13 cellular contexts compared by ENCODE assay signal in genomic region chr14:93940437-93940836, GRCh38. TPM values are rescaled to one million over a fixed set of nuclear protein-coding genes. Genes with fewer than 3 reads are reported as not detected.
DNase-seq lines count a peak whose midpoint lies in the region; ATAC-seq, FAIRE-seq and TF ChIP-seq lines count a peak whose summit lies in the region.
"Had no signal": no experiment of that assay in that cellular context is flagged by ENCODE, and none has a peak within 500 bp of the region (broad histone marks: within the 10 kb centered on the region; RNA-seq: fewer than 3 reads in every experiment).

No MANE protein-coding gene starts in this region.

- intact Hi-C loops in ascending aorta (cut with DNase I) (loop anchor here (2.0 to 5.0 kb wide), 4 partner anchors 18 to 232 kb away; partner anchors contain the start of gene PPP4R4), pancreas (cut with DNase I) (no loop called here)

- 89 to 93% methylated on average over 6 of the region's 6 CpGs for WGBS in pancreas, 2 donors

- H3K27me3 Mint-ChIP-seq in IgD-negative memory B cell (no peaks in the 10 kb centered on the region), mesothelial cell of epicardium (ENCODE audit: low read depth) (peaks cover 47% of the 10 kb centered on the region)

- no peak for ATAC-seq in pancreas

- peak overlapping the region; percentile 14 to 79 (median 15) for H3K27ac Mint-ChIP-seq in IgD-negative memory B cell
- no peak overlapping the region for H3K27ac Mint-ChIP-seq in mesothelial cell of epicardium

- H3K9me3 Mint-ChIP-seq in IgD-negative memory B cell (no peaks in the 10 kb centered on the region), mesothelial cell of epicardium (no peaks in the 10 kb centered on the region)
- H3K9me3 Mint-ChIP-seq: naive B cell had no signal

- H3K9me3 ChIP-seq in ascending aorta, result no peaks in the 10 kb centered on the region
- no peaks in the 10 kb centered on the region for H3K9me3 ChIP-seq in pancreas
- H3K9me3 ChIP-seq in effector memory CD4-positive, alpha-beta T cell (ENCODE audit: control insufficient read depth, low read length), result no peaks in the 10 kb centered on the region
- H3K9me3 ChIP-seq: right atrium auricular region had no signal

- peak overlapping the region; percentile 78 to 82 for H3K27ac ChIP-seq in ascending aorta
- H3K27ac ChIP-seq in pancreas, result peak overlapping the region; percentile 87 to 97 (median 97)
- H3K27ac ChIP-seq in effector memory CD4-positive, alpha-beta T cell (ENCODE audit: insufficient read depth, low read length, poor library complexity, severe bottlenecking), result no peak overlapping the region

- no peaks in the 10 kb centered on the region for H3K27me3 ChIP-seq in ascending aorta
- H3K27me3 ChIP-seq in pancreas, result no peaks in the 10 kb centered on the region
- H3K27me3 ChIP-seq in effector memory CD4-positive, alpha-beta T cell (replicated peaks; ENCODE audit: control insufficient read depth, insufficient read depth, low read length, poor library complexity, severe bottlenecking), result no peaks in the 10 kb centered on the region
- H3K27me3 ChIP-seq: right atrium auricular region had no signal

- no peak for FAIRE-seq in pancreas (lab: Jason Lieb, UNC)

- H3K4me3 Mint-ChIP-seq in IgD-negative memory B cell (peak overlapping the region in 1 of 4 donors; percentile 25), mesothelial cell of epicardium (no peak overlapping the region)

- DNase-seq in NCI-H82 (lab: John Stamatoyannopoulos, UW), result peak; percentile 2
- no peak for DNase-seq in NCI-H82 treated with DMSO at 0.1 percent for 48 hours (lab: John Stamatoyannopoulos, UW; ENCODE audit: unreplicated experiment)
- DNase-seq in ascending aorta (ENCODE audit: low spot score in 2 of 2), result no peak
- no peak for DNase-seq in pancreas
- no peak for DNase-seq in effector memory CD4-positive, alpha-beta T cell
- no peak for DNase-seq in mesothelial cell of epicardium (ENCODE audit: low spot score in 2 of 2, unreplicated experiment in 2 of 2)
- DNase-seq in GM19240 (ENCODE audit: insufficient read length, low spot score), result no peak
- DNase-seq: 8988T; naive B cell; stimulated activated CD4-positive, alpha-beta T cell treated with anti-CD3 and anti-CD28 coated beads, Interleukin-4, amount 100 ng/mL, for 1 hour had no signal

- TF ChIP-seq CTCF in ascending aorta (IDR thresholded peaks at IDR 0.05) (no peak), pancreas (IDR thresholded peaks at IDR 0.05) (no peak), mesothelial cell of epicardium (IDR thresholded peaks at IDR 0.05; ENCODE audit: unreplicated experiment) (no peak)

- H3K36me3 ChIP-seq in ascending aorta (peaks cover 44 to 70% of the 10 kb centered on the region in 2 donors), pancreas (no peaks in the 10 kb centered on the region)
- no peaks in the 10 kb centered on the region for H3K36me3 ChIP-seq in effector memory CD4-positive, alpha-beta T cell (ENCODE audit: control insufficient read depth, insufficient read depth, low read length)

- H3K4me1 Mint-ChIP-seq in IgD-negative memory B cell (peaks cover 6 to 9% (median 9%) of the 10 kb centered on the region in 3 donors), mesothelial cell of epicardium (no peaks in the 10 kb centered on the region)

- H3K4me3 ChIP-seq in ascending aorta (no peak overlapping the region), pancreas (no peak overlapping the region)
- no peak overlapping the region for H3K4me3 ChIP-seq in effector memory CD4-positive, alpha-beta T cell (ENCODE audit: insufficient read depth, low read depth, low read length, poor library complexity, severe bottlenecking)
- H3K4me3 ChIP-seq: right atrium auricular region had no signal

- no peaks in the 10 kb centered on the region for H3K36me3 Mint-ChIP-seq in IgD-negative memory B cell
- no peaks in the 10 kb centered on the region for H3K36me3 Mint-ChIP-seq in mesothelial cell of epicardium

- H3K4me1 ChIP-seq in ascending aorta, result peaks cover 0 to 19% of the 10 kb centered on the region in 2 donors
- H3K4me1 ChIP-seq in pancreas, result peaks cover 21 to 28% (median 23%) of the 10 kb centered on the region in 3 donors
- H3K4me1 ChIP-seq in effector memory CD4-positive, alpha-beta T cell (ENCODE audit: control insufficient read depth, insufficient read depth, low read length, poor library complexity, severe bottlenecking), result peaks cover 11% of the 10 kb centered on the region

RNA-seq across cellular contexts. Expression of gene FAM181A, which starts 13.3 kb away (rescaled TPM):
- polyA plus RNA-seq in IgD-negative memory B cell (not detected), pancreas (not detected)
- total RNA-seq in ascending aorta (not detected), pancreas (not detected), mesothelial cell of epicardium (not detected in 3 replicates)
- total RNA-seq: G401, right atrium auricular region had no signal

RNA-seq across cellular contexts. Expression of gene ASB2, which starts 35.9 kb away (rescaled TPM):
- polyA plus RNA-seq in IgD-negative memory B cell (3.8 TPM), pancreas (1 to 10 TPM; 1.3 to 1.4 TPM)
- total RNA-seq in ascending aorta (58.6 TPM), pancreas (under 1 TPM; 0.09 to 0.53 (median 0.26) TPM), mesothelial cell of epicardium (1.2 to 1.9 TPM (median 1.5 TPM) in 3 replicates)

RNA-seq across cellular contexts. Expression of gene CCDC197, which starts 56.7 kb away (rescaled TPM):
- polyA plus RNA-seq in IgD-negative memory B cell (not detected), pancreas (not detected)
- total RNA-seq in ascending aorta (not detected), pancreas (not detected), mesothelial cell of epicardium (not detected in 3 replicates)
- total RNA-seq: G401, right atrium auricular region had no signal

Comparison
In these comparisons a context has a peak if more than half of its experiments do, and no peak if none do; other contexts are left out.
1. RNA of gene ASB2, which starts 35.9 kb away (total RNA-seq): 58.6 TPM in ascending aorta (single experiment); 1.2 to 1.9 TPM in mesothelial cell of epicardium and 0.09 to 0.53 TPM in pancreas; every median in the first group is over 10 times any median in the second.